Comparison of ENCODE assay signal across 1 cellular context in the genomic region with DNA sequence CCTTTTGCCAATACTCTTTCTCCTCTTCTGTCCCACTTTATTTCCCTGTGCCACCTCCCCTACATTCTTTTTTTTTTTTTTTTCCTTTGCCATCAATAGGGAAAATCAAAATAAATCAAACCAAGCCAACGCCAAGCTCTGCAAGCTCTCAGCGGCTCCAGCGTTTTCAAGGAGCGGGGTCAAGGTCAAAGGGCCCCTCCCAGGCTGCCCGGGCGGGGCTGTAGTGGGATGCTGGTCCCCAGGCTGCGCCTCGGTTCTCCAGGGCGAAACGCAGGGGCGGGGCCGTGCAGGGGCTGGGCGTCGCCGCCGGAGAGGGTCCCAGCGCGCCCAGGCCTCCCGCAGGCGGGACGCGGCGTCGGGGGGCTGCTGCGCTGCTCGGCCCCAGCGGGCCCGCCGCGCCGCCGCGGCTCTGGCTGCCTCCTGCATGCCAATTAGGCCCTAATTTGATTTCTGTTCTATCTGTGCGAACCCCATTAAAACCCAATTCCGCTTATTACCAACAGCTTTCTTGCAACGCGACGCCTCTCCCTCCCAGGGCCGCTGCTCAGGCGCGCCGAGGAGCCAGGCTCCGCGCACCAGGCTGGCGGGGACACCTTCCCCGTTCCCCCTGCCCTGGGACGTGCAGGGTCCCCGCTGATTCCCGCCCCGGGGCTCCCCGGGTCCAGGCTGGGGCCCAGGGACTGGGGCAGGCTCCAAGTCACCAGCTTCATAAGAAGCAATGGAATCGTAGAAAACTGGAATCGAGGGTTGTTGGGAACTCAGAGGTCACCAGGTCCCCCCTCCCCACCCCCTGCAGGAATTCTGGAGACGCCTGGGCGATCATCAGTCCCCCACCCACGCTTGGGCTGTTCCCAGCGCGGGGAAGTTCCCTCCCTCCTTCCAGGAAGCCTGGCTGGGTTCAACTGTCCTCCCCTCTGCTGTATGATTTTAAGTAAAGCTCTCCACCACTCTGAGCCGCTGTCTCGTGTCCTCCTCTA.
TF ChIP-seq lines count a peak whose summit lies in the region.

No MANE protein-coding gene starts in this region.

TF ChIP-seq in K562, 482 proteins besides CTCF, POLR2A, EP300 and RAD21 (continued from another document):
- TF ChIP-seq FOXP4 (CRISPR knock-in tag; IDR thresholded peaks at IDR 0.05; ENCODE audit: borderline replicate concordance) (no peak), SIX5 (IDR thresholded peaks at IDR 0.05; ENCODE audit: borderline replicate concordance in 1 of 2, insufficient read depth in 1 of 2, low read depth in 1 of 2, low read length in 2 of 2) (no peak), HNRNPUL1 (IDR thresholded peaks at IDR 0.05; ENCODE audit: low read length) (no peak), ZNF695 (CRISPR knock-in tag; IDR thresholded peaks at IDR 0.05) (no peak), ATF7 (IDR thresholded peaks at IDR 0.05) (no peak), EHMT2 (IDR thresholded peaks at IDR 0.05) (no peak), ZKSCAN1 (IDR thresholded peaks at IDR 0.05; ENCODE audit: low read depth, low read length) (no peak), ID3 (CRISPR knock-in tag; IDR thresholded peaks at IDR 0.05) (no peak), ID3 (tag; IDR thresholded peaks at IDR 0.05) (no peak), TSHZ1 (CRISPR knock-in tag; IDR thresholded peaks at IDR 0.05) (no peak), IRF1 (CRISPR knock-in tag; IDR thresholded peaks at IDR 0.05; ENCODE audit: borderline replicate concordance) (no peak), POLR2G (IDR thresholded peaks at IDR 0.05; ENCODE audit: low read depth, low read length) (peak; percentile 58), DNMT1 (IDR thresholded peaks at IDR 0.05) (no peak), NFIC (IDR thresholded peaks at IDR 0.05) (no peak), MCM3 (IDR thresholded peaks at IDR 0.05) (no peak), SMARCE1 (IDR thresholded peaks at IDR 0.05) (no peak), POLR3A (IDR thresholded peaks at IDR 0.05; ENCODE audit: borderline replicate concordance, extremely low read depth, insufficient read depth, insufficient read length) (no peak), ZNF212 (CRISPR knock-in tag; IDR thresholded peaks at IDR 0.05) (no peak), PCBP1 (IDR thresholded peaks at IDR 0.05; ENCODE audit: low read depth, low read length, poor library complexity, severe bottlenecking) (no peak), EGR1 (conservative IDR thresholded peaks at IDR 0.05) (peak; percentile 80), MBD2 (IDR thresholded peaks at IDR 0.05; ENCODE audit: borderline replicate concordance, low read depth) (no peak), FIP1L1 (IDR thresholded peaks at IDR 0.05; ENCODE audit: low read depth, low read length, poor library complexity, severe bottlenecking) (no peak), E2F3 (CRISPR knock-in tag; IDR thresholded peaks at IDR 0.05) (no peak), HMGN3 (IDR thresholded peaks at IDR 0.05; ENCODE audit: borderline replicate concordance, extremely low read depth, insufficient read length, low read depth, low read length) (peak; percentile 46), VEZF1 (CRISPR knock-in tag; IDR thresholded peaks at IDR 0.05) (peak; percentile 39), NR2C1 (IDR thresholded peaks at IDR 0.05) (no peak), NR2C1 (tag; IDR thresholded peaks at IDR 0.05) (peak; percentile 57), ZFP1 (CRISPR knock-in tag; IDR thresholded peaks at IDR 0.05) (no peak), ZFP36 (IDR thresholded peaks at IDR 0.05; ENCODE audit: low read depth, low read length, partially characterized antibody) (peak; percentile 28), SMAD3 (CRISPR knock-in tag; conservative IDR thresholded peaks at IDR 0.05) (no peak), ATF1 (CRISPR knock-in tag; IDR thresholded peaks at IDR 0.05) (no peak), ATF1 (tag; IDR thresholded peaks at IDR 0.05) (no peak), NR2C2 (CRISPR knock-in tag; IDR thresholded peaks at IDR 0.05) (no peak), NR2C2 (tag; IDR thresholded peaks at IDR 0.05) (peak; percentile 65), NCOR1 (IDR thresholded peaks at IDR 0.05) (0 out of 2 replicates have a peak, but pooled peaks have one; percentile 18)
- TF ChIP-seq, protein P1, sequence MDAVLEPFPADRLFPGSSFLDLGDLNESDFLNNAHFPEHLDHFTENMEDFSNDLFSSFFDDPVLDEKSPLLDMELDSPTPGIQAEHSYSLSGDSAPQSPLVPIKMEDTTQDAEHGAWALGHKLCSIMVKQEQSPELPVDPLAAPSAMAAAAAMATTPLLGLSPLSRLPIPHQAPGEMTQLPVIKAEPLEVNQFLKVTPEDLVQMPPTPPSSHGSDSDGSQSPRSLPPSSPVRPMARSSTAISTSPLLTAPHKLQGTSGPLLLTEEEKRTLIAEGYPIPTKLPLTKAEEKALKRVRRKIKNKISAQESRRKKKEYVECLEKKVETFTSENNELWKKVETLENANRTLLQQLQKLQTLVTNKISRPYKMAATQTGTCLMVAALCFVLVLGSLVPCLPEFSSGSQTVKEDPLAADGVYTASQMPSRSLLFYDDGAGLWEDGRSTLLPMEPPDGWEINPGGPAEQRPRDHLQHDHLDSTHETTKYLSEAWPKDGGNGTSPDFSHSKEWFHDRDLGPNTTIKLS (IDR thresholded peaks at IDR 0.05; ENCODE audit: borderline replicate concordance, low read depth) = no peak
- TF ChIP-seq, protein P2, sequence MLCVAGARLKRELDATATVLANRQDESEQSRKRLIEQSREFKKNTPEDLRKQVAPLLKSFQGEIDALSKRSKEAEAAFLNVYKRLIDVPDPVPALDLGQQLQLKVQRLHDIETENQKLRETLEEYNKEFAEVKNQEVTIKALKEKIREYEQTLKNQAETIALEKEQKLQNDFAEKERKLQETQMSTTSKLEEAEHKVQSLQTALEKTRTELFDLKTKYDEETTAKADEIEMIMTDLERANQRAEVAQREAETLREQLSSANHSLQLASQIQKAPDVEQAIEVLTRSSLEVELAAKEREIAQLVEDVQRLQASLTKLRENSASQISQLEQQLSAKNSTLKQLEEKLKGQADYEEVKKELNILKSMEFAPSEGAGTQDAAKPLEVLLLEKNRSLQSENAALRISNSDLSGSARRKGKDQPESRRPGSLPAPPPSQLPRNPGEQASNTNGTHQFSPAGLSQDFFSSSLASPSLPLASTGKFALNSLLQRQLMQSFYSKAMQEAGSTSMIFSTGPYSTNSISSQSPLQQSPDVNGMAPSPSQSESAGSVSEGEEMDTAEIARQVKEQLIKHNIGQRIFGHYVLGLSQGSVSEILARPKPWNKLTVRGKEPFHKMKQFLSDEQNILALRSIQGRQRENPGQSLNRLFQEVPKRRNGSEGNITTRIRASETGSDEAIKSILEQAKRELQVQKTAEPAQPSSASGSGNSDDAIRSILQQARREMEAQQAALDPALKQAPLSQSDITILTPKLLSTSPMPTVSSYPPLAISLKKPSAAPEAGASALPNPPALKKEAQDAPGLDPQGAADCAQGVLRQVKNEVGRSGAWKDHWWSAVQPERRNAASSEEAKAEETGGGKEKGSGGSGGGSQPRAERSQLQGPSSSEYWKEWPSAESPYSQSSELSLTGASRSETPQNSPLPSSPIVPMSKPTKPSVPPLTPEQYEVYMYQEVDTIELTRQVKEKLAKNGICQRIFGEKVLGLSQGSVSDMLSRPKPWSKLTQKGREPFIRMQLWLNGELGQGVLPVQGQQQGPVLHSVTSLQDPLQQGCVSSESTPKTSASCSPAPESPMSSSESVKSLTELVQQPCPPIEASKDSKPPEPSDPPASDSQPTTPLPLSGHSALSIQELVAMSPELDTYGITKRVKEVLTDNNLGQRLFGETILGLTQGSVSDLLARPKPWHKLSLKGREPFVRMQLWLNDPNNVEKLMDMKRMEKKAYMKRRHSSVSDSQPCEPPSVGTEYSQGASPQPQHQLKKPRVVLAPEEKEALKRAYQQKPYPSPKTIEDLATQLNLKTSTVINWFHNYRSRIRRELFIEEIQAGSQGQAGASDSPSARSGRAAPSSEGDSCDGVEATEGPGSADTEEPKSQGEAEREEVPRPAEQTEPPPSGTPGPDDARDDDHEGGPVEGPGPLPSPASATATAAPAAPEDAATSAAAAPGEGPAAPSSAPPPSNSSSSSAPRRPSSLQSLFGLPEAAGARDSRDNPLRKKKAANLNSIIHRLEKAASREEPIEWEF (CRISPR knock-in tag; IDR thresholded peaks at IDR 0.05) = no peak
TF ChIP-seq in K562: peak in this region for 22.
